In genomic region chr3:97914390-97914789, GRCh38 we compare ENCODE assay signal across 18 cellular contexts. TPM values are rescaled to one million over a fixed set of nuclear protein-coding genes. Genes with fewer than 3 reads are reported as not detected.
DNase-seq lines count a peak whose midpoint lies in the region; ATAC-seq, FAIRE-seq and TF ChIP-seq lines count a peak whose summit lies in the region.
"Had no signal": no experiment of that assay in that cellular context is flagged by ENCODE, and none has a peak within 500 bp of the region (broad histone marks: within the 10 kb centered on the region; RNA-seq: fewer than 3 reads in every experiment).

No MANE protein-coding gene starts in this region.

- H3K36me3 ChIP-seq in Panc1 (ENCODE audit: control insufficient read depth, insufficient read depth, low read length) = 0 out of 2 replicates have a peak, but pooled peaks cover 3% of the 10 kb centered on the region
- H3K36me3 ChIP-seq: neutrophil had no signal

- H3K9me3 ChIP-seq in A549 (no peaks in the 10 kb centered on the region), Panc1 (ENCODE audit: control insufficient read depth, insufficient read depth, low read depth, low read length) (no peaks in the 10 kb centered on the region)
- H3K9me3 ChIP-seq: neutrophil had no signal

- CTCF ChIA-PET in A549 (lab: Yijun Ruan, JAX) (no interaction called here), Panc1 (lab: Charles Lee) (no interaction called here)

- POLR2A ChIA-PET in A549 (lab: Yijun Ruan, JAX) (no interaction called here), Panc1 (lab: Charles Lee) (interaction anchor here (0.6 kb wide), 1 partner anchor 65 kb away, joined by 3 read pairs; no protein-coding TSS in a partner anchor)

- TF ChIP-seq CTCF in A549 (IDR thresholded peaks at IDR 0.05) = no peak
- TF ChIP-seq CTCF in Panc1 (IDR thresholded peaks at IDR 0.05) = no peak
- no peak for TF ChIP-seq CTCF in epithelial cell of esophagus (IDR thresholded peaks at IDR 0.05; ENCODE audit: insufficient read depth, low read depth, low read length, missing control alignments)

- intact Hi-C loops in Panc1 (cut with micrococcal nuclease; ENCODE audit: unreplicated experiment) = loop anchor here (10.0 kb wide), 1 partner anchor 90 kb away; the partner anchor contains the start of gene CRYBG3

- BruUV-seq in Panc1 (replicated peaks; lab: Mats Ljungman, UMichigan) = no TSS peak

- no peaks in the 10 kb centered on the region for H3K27me3 ChIP-seq in Panc1 (ENCODE audit: control insufficient read depth, insufficient read depth, low read length)
- H3K27me3 ChIP-seq: neutrophil had no signal

- TF ChIP-seq EP300 in A549 (IDR thresholded peaks at IDR 0.05) = no peak

- peaks cover 15% of the 10 kb centered on the region; the same call in 2 of the 3 replicates for H3K4me1 ChIP-seq in A549
- peaks cover 17% of the 10 kb centered on the region; the same call in 1 of the 2 replicates for H3K4me1 ChIP-seq in Panc1 (ENCODE audit: control insufficient read depth, insufficient read depth, low read length)

- ATAC-seq in A549 (no peak), HG03159 (IDR thresholded peaks at IDR 0.05; ENCODE audit: unreplicated experiment) (peak; percentile 75), Panc1 (peak; percentile 71; the same call in 1 of the 2 replicates), HG02973 (IDR thresholded peaks at IDR 0.05; ENCODE audit: unreplicated experiment) (no peak)
- ATAC-seq: activated CD8-positive, alpha-beta T cell treated with anti-CD3 and anti-CD28 coated beads, Interleukin-2, amount 10 ng/mL, durations not matched to agents 7 days and 5 days; sciatic nerve had no signal

- peak; percentile 7 for FAIRE-seq in A549 (lab: Jason Lieb, UNC)

- H3K4me2 ChIP-seq in A549 = peak overlapping the region; percentile 15; the same call in 1 of the 3 replicates

- no peak for TF ChIP-seq RAD21 in A549 (conservative IDR thresholded peaks at IDR 0.05 in 1 of 2, IDR thresholded peaks at IDR 0.05 in 1 of 2)

- WGBS in A549 (ENCODE audit: missing lambda C conversion rate) = 57% methylated on average over 2 of the region's 2 CpGs

- DNase-seq in A549 (ENCODE audit: low read depth in 1 of 2, low spot score in 1 of 2) (peak in 1 of 2 experiments; percentile 17), Panc1 (ENCODE audit: low read depth, low spot score) (no peak), epithelial cell of esophagus (ENCODE audit: low read depth) (peak; percentile 94), DMS79 (lab: John Stamatoyannopoulos, UW) (no peak), DMS153 (lab: John Stamatoyannopoulos, UW) (no peak)
- no peak for DNase-seq in activated naive CD4-positive, alpha-beta T cell treated with Interleukin-2 at 50 U/mL for 16 hours
- DNase-seq: activated CD8-positive, alpha-beta T cell treated with anti-CD3 and anti-CD28 coated beads, Interleukin-2, amount 10 ng/mL, durations not matched to agents 7 days and 5 days; activated effector memory CD4-positive, alpha-beta T cell treated with anti-CD3 and anti-CD28 coated beads, Interleukin-2, amount 50 U/mL, for 16 hours; anterior cingulate cortex; GF-D8; NCI-H1436; NCI-H446; stimulated activated CD4-positive, alpha-beta T cell treated with anti-CD3 and anti-CD28 coated beads, Interleukin-2, amount 100 ng/mL, for 48 hours; stimulated activated CD8-positive, alpha-beta memory T cell treated with anti-CD3 and anti-CD28 coated beads, Interleukin-4, amount 100 ng/mL, for 48 hours had no signal

- no peak for TF ChIP-seq POLR2A in A549 (IDR thresholded peaks at IDR 0.05; ENCODE audit: low read length)

- in situ Hi-C loops in Panc1 (cut with HindIII; ENCODE audit: low pct_unique_long_range_greater_than_20kb, low sequenced_read_pairs) = no loop called here

- H3K4me3 ChIP-seq in A549 (no peak overlapping the region), Panc1 (ENCODE audit: low read depth in 2 of 2, low read length in 2 of 2) (no peak overlapping the region), epithelial cell of esophagus (ENCODE audit: low read length) (no peak overlapping the region)

- H3K27ac ChIP-seq in A549 = no peak overlapping the region
- no peak overlapping the region for H3K27ac ChIP-seq in Panc1 (ENCODE audit: low read length)
- H3K27ac ChIP-seq: neutrophil had no signal

TF ChIP-seq in A549, 52 proteins besides CTCF, POLR2A, EP300 and RAD21:
- no peak for TF ChIP-seq CBX8 (IDR thresholded peaks at IDR 0.05)
- no peak; the same call in 1 of the 2 replicates for TF ChIP-seq FOSL2 (IDR thresholded peaks at IDR 0.05)
- peak; percentile 68 for TF ChIP-seq FOSL2 (CRISPR knock-in tag; IDR thresholded peaks at IDR 0.05)
- TF ChIP-seq ZC3H11A (IDR thresholded peaks at IDR 0.05) = no peak
- TF ChIP-seq HES2 (IDR thresholded peaks at IDR 0.05) = no peak
- TF ChIP-seq RNF2 (IDR thresholded peaks at IDR 0.05; ENCODE audit: borderline replicate concordance, low read depth) = no peak
- no peak for TF ChIP-seq FOXS1 (CRISPR knock-in tag; IDR thresholded peaks at IDR 0.05)
- TF ChIP-seq JUNB (IDR thresholded peaks at IDR 0.05) = 0 out of 2 replicates have a peak, but pooled peaks have one; percentile 8

RNA-seq across cellular contexts. Expression of gene RIOX2, which starts 57.8 kb away (rescaled TPM):
- polyA plus RNA-seq in A549 (2011; rRNA removed) = 42.4 and 49.6 TPM in 2 replicates
- 22.4 and 23.7 TPM in 2 replicates for polyA plus RNA-seq in A549 (2012; cell fraction: cytosol; rRNA removed)
- 23.8 and 24.4 TPM in 2 replicates for polyA plus RNA-seq in A549 (2012; cell fraction: nucleus; rRNA removed)
- 34.1 to 40.1 TPM (median 35.0 TPM) in 3 replicates for polyA plus RNA-seq in A549 (2017; fragmentation: RNase III; extraction: RNeasy Plus Mini Kit Qiagen cat#74134 plus additional on column Dnase treatment)
- 42.6 and 54.7 TPM in 2 replicates for polyA minus RNA-seq in A549 (2011; rRNA and poly(A)+ RNA removed)
- 44.1 TPM for total RNA-seq in Panc1 (2021; ENCODE audit: unreplicated experiment)
- polyA plus RNA-seq in Panc1 (2012; ENCODE audit: insufficient read length) = 33.1 TPM

Comparison
In these comparisons a context has a peak if more than half of its experiments do, and no peak if none do; other contexts are left out.
1. ATAC-seq: peak in HG03159 (single experiment) and Panc1 (single experiment); none in A549 (0 of 2) and HG02973 (single experiment).